Comparison of ENCODE assay signal across 8 cellular contexts in genomic region chr10:17012731-17013130, GRCh38.
DNase-seq lines count a peak whose midpoint lies in the region; ATAC-seq, FAIRE-seq and TF ChIP-seq lines count a peak whose summit lies in the region.
"Not testable (repeated sequence)": the region's sequence is repeated elsewhere in the genome, so short reads cannot be mapped to it uniquely, and the experiment has no call there.

No MANE protein-coding gene starts in this region.

- not testable (repeated sequence) for TF ChIP-seq CTCF in endothelial cell of umbilical vein (IDR thresholded peaks at IDR 0.05; ENCODE audit: extremely low read depth in 1 of 2, insufficient read depth in 1 of 2, low read depth in 1 of 2, low read length in 2 of 2); lower lobe of right lung (IDR thresholded peaks at IDR 0.05); tibial nerve (IDR thresholded peaks at IDR 0.05)

- not testable (repeated sequence) for H3K4me3 Mint-ChIP-seq in T-helper 17 cell; central memory CD8-positive, alpha-beta T cell; effector memory CD8-positive, alpha-beta T cell
- H3K4me3 Mint-ChIP-seq in natural killer cell treated with Interleukin-12 subunit alpha and Interleukin-12 subunit beta and Interleukin-15 and Interleukin-18, amount 100 ng/mL, for 72 hours = peak overlapping the region; percentile 2

- not testable (repeated sequence) for H3K36me3 Mint-ChIP-seq in T-helper 17 cell (ENCODE audit: low read depth); central memory CD8-positive, alpha-beta T cell (ENCODE audit: insufficient read depth); effector memory CD8-positive, alpha-beta T cell (ENCODE audit: insufficient read depth); natural killer cell treated with Interleukin-12 subunit alpha and Interleukin-12 subunit beta and Interleukin-15 and Interleukin-18, amount 100 ng/mL, for 72 hours

- H3K27me3 ChIP-seq in BLaER1 treated with 17β-estradiol and CSF1 and Interleukin-3, amounts not matched to agents 10 nM and 100 nM; endothelial cell of umbilical vein (ENCODE audit: control insufficient read depth in 2 of 2, insufficient read depth in 2 of 2, low read length in 2 of 2); lower lobe of right lung (ENCODE audit: low read depth); tibial nerve: not testable (repeated sequence)

- not testable (repeated sequence) for H3K9me3 Mint-ChIP-seq in central memory CD8-positive, alpha-beta T cell; effector memory CD8-positive, alpha-beta T cell; natural killer cell treated with Interleukin-12 subunit alpha and Interleukin-12 subunit beta and Interleukin-15 and Interleukin-18, amount 100 ng/mL, for 72 hours

- not testable (repeated sequence) for TF ChIP-seq EP300 in tibial nerve (IDR thresholded peaks at IDR 0.05)

- peak overlapping the region in 3 of 11 experiments; percentile 48 to 64 (median 52); a peak in 3 of 22 replicates for H3K9ac ChIP-seq in BLaER1 treated with 17β-estradiol and CSF1 and Interleukin-3, amounts not matched to agents 10 nM and 100 nM
- not testable (repeated sequence) for H3K9ac ChIP-seq in endothelial cell of umbilical vein (replicated peaks; ENCODE audit: extremely low read depth, insufficient read depth, low read length)

- not testable (repeated sequence) for DNase-seq in T-helper 17 cell; central memory CD8-positive, alpha-beta T cell (ENCODE audit: low spot score in 2 of 2); effector memory CD8-positive, alpha-beta T cell; endothelial cell of umbilical vein (ENCODE audit: low read depth, low spot score); lower lobe of right lung; natural killer cell treated with Interleukin-12 subunit alpha and Interleukin-12 subunit beta and Interleukin-15 and Interleukin-18, amount 100 ng/mL, for 72 hours (ENCODE audit: low spot score); tibial nerve (ENCODE audit: low spot score in 2 of 2)

- TF ChIP-seq POLR2A in endothelial cell of umbilical vein (IDR thresholded peaks at IDR 0.05; ENCODE audit: low read depth, low read length); tibial nerve (IDR thresholded peaks at IDR 0.05): not testable (repeated sequence)

- not testable (repeated sequence) for ATAC-seq in T-helper 17 cell; central memory CD8-positive, alpha-beta T cell (replicated peaks; ENCODE audit: extremely low read depth, poor library complexity, severe bottlenecking); effector memory CD8-positive, alpha-beta T cell (replicated peaks); lower lobe of right lung; natural killer cell treated with Interleukin-12 subunit alpha and Interleukin-12 subunit beta and Interleukin-15 and Interleukin-18, amount 100 ng/mL, for 72 hours

- intact Hi-C loops in endothelial cell of umbilical vein (cut with micrococcal nuclease); lower lobe of right lung (cut with DNase I): not testable (repeated sequence)

- peaks cover 15% of the 10 kb centered on the region for H3K4me1 Mint-ChIP-seq in T-helper 17 cell
- H3K4me1 Mint-ChIP-seq in central memory CD8-positive, alpha-beta T cell; natural killer cell treated with Interleukin-12 subunit alpha and Interleukin-12 subunit beta and Interleukin-15 and Interleukin-18, amount 100 ng/mL, for 72 hours (ENCODE audit: low read depth in 2 of 2): not testable (repeated sequence)
- peaks cover 5 to 15% of the 10 kb centered on the region in 2 donors for H3K4me1 Mint-ChIP-seq in effector memory CD8-positive, alpha-beta T cell (ENCODE audit: low read depth in 2 of 2)

- FAIRE-seq in endothelial cell of umbilical vein (lab: Jason Lieb, UNC) = peak; percentile 47

- not testable (repeated sequence) for H3K9me1 ChIP-seq in endothelial cell of umbilical vein (replicated peaks; ENCODE audit: control insufficient read depth, extremely low read depth, insufficient read depth, low read length)

- dilution Hi-C loops in endothelial cell of umbilical vein (cut with MboI; ENCODE audit: extremely low pct_ligation_motif_present, low sequenced_read_pairs) = not testable (repeated sequence)

- H3K27ac ChIP-seq in BLaER1 treated with 17β-estradiol and CSF1 and Interleukin-3, amounts not matched to agents 10 nM and 100 nM = peak overlapping the region in 7 of 11 experiments; percentile 4 to 67 (median 38); a peak in 7 of 22 replicates
- not testable (repeated sequence) for H3K27ac ChIP-seq in endothelial cell of umbilical vein (ENCODE audit: insufficient read depth, low read depth, low read length)
- H3K27ac ChIP-seq in lower lobe of right lung = peak overlapping the region; percentile 36
- peak overlapping the region; percentile 52 to 98 (median 80) for H3K27ac ChIP-seq in tibial nerve

- CTCF ChIA-PET in endothelial cell of umbilical vein (lab: Charles Lee) = not testable (repeated sequence)

- H4K20me1 ChIP-seq in BLaER1 treated with 17β-estradiol and CSF1 and Interleukin-3, amounts not matched to agents 10 nM and 100 nM; endothelial cell of umbilical vein (replicated peaks; ENCODE audit: control insufficient read depth, extremely low read depth, insufficient read depth, low read length): not testable (repeated sequence)

- BruUV-seq in endothelial cell of umbilical vein (replicated peaks; lab: Mats Ljungman, UMichigan) = not testable (repeated sequence)

- not testable (repeated sequence) for H3K4me3 ChIP-seq in BLaER1 treated with 17β-estradiol and CSF1 and Interleukin-3, amounts not matched to agents 10 nM and 100 nM; endothelial cell of umbilical vein (replicated peaks in 1 of 3; ENCODE audit: insufficient read depth in 1 of 3, low read depth in 1 of 3, low read length in 3 of 3); lower lobe of right lung; tibial nerve

- H3K9me3 ChIP-seq in BLaER1 treated with 17β-estradiol and CSF1 and Interleukin-3, amounts not matched to agents 10 nM and 100 nM (replicated peaks in 1 of 11) = peaks cover 11 to 25% (median 17%) of the 10 kb centered on the region in 11 experiments
- H3K9me3 ChIP-seq in T-helper 17 cell (ENCODE audit: control insufficient read depth, low read length, poor library complexity, severe bottlenecking); endothelial cell of umbilical vein (replicated peaks; ENCODE audit: control insufficient read depth, insufficient read depth, low read length); lower lobe of right lung; tibial nerve: not testable (repeated sequence)

- H3K4me1 ChIP-seq in BLaER1 treated with 17β-estradiol and CSF1 and Interleukin-3, amounts not matched to agents 10 nM and 100 nM = peaks cover 0 to 25% (median 7%) of the 10 kb centered on the region in 10 experiments; a peak in 11 of 20 replicates
- H3K4me1 ChIP-seq in endothelial cell of umbilical vein (ENCODE audit: control insufficient read depth, extremely low read depth, insufficient read depth, low read length) = peaks cover 22% of the 10 kb centered on the region
- H3K4me1 ChIP-seq in lower lobe of right lung = peaks cover 30% of the 10 kb centered on the region
- peaks cover 3 to 56% (median 36%) of the 10 kb centered on the region in 4 donors for H3K4me1 ChIP-seq in tibial nerve

- peak overlapping the region; percentile 65 for H3K27ac Mint-ChIP-seq in T-helper 17 cell
- peak overlapping the region; percentile 75 for H3K27ac Mint-ChIP-seq in central memory CD8-positive, alpha-beta T cell (ENCODE audit: low read depth)
- H3K27ac Mint-ChIP-seq in effector memory CD8-positive, alpha-beta T cell = peak overlapping the region; percentile 7 to 55
- H3K27ac Mint-ChIP-seq in natural killer cell treated with Interleukin-12 subunit alpha and Interleukin-12 subunit beta and Interleukin-15 and Interleukin-18, amount 100 ng/mL, for 72 hours = peak overlapping the region; percentile 3 to 19

- peak overlapping the region in 6 of 11 experiments; percentile 11 to 79 (median 44); a peak in 7 of 22 replicates for H3K4me2 ChIP-seq in BLaER1 treated with 17β-estradiol and CSF1 and Interleukin-3, amounts not matched to agents 10 nM and 100 nM
- not testable (repeated sequence) for H3K4me2 ChIP-seq in endothelial cell of umbilical vein (ENCODE audit: insufficient read depth, low read length)

- H3K36me3 ChIP-seq in BLaER1 treated with 17β-estradiol and CSF1 and Interleukin-3, amounts not matched to agents 10 nM and 100 nM; endothelial cell of umbilical vein (ENCODE audit: control insufficient read depth in 2 of 2, extremely low read depth in 1 of 2, insufficient read depth in 2 of 2, low read length in 2 of 2); lower lobe of right lung; tibial nerve: not testable (repeated sequence)

- not testable (repeated sequence) for H3K79me2 ChIP-seq in endothelial cell of umbilical vein (ENCODE audit: control insufficient read depth, insufficient read depth, low read length)

- not testable (repeated sequence) for H2AFZ ChIP-seq in endothelial cell of umbilical vein (ENCODE audit: low read depth, low read length)

- H3K27me3 Mint-ChIP-seq in T-helper 17 cell; central memory CD8-positive, alpha-beta T cell; effector memory CD8-positive, alpha-beta T cell: not testable (repeated sequence)
- H3K27me3 Mint-ChIP-seq in natural killer cell treated with Interleukin-12 subunit alpha and Interleukin-12 subunit beta and Interleukin-15 and Interleukin-18, amount 100 ng/mL, for 72 hours = peaks cover 3 to 10% of the 10 kb centered on the region in 2 donors

- POLR2A ChIA-PET in endothelial cell of umbilical vein (lab: Charles Lee) = not testable (repeated sequence)

Comparison
In these comparisons a context has a peak if more than half of its experiments do, and no peak if none do; other contexts are left out.
1. H3K27ac Mint-ChIP-seq: peak in every context shown above with its lines; median percentile 75 in central memory CD8-positive, alpha-beta T cell; 65 in T-helper 17 cell; 31 in effector memory CD8-positive, alpha-beta T cell; 11 in natural killer cell treated with Interleukin-12 subunit alpha and Interleukin-12 subunit beta and Interleukin-15 and Interleukin-18, amount 100 ng/mL, for 72 hours.